8 cellular contexts compared by ENCODE assay signal in the genomic region with DNA sequence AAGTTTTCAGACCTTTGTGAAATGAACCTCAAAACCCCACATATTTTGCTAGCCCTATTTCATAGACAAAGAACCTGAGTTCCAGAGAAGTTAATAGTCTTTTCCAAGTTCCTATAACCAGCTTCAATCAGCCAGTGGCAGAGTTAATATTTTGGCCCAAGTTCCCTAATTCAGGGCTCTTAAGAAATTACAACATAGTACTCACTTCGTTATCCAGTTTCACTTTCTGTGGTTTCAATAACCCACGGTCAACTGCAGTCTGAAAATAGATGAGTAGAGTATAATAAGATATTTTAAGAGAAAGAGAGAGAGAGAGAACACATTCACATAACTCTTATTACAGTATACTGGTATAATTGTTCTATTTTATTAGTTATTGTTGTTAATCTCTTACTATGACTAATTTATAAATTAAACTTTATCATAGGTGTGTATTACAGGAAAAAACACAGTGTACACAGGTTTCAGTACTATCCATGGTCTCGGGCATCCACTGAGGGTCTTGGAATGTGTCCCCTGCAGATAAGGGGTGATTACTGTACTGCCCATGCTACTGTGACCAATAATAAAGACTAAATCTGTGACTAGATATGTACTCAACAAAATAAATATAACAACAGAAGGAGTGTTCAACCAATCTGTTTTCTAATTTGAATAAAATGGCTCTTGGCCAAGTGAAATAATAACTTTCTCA. TPM values are rescaled to one million over a fixed set of nuclear protein-coding genes. Genes with fewer than 3 reads are reported as not detected.
DNase-seq lines count a peak whose midpoint lies in the region; ATAC-seq and TF ChIP-seq lines count a peak whose summit lies in the region.

No MANE protein-coding gene starts in this region.

- H3K4me1 Mint-ChIP-seq in CD4-positive, CD25-positive, alpha-beta regulatory T cell = peaks cover 9 to 21% (median 13%) of the 10 kb centered on the region in 4 donors
- H3K4me1 Mint-ChIP-seq in natural killer cell = peaks cover 14 to 17% of the 10 kb centered on the region in 2 donors

- peak overlapping the region; percentile 9 to 90 (median 88) for H3K27ac Mint-ChIP-seq in CD4-positive, CD25-positive, alpha-beta regulatory T cell
- H3K27ac Mint-ChIP-seq in natural killer cell = peak overlapping the region in 1 of 2 donors; percentile 71

- no peaks in the 10 kb centered on the region for H3K9me3 ChIP-seq in CD4-positive, CD25-positive, alpha-beta regulatory T cell (ENCODE audit: control insufficient read depth in 2 of 2, low read length in 2 of 2)
- no peaks in the 10 kb centered on the region for H3K9me3 ChIP-seq in ascending aorta

- no peaks in the 10 kb centered on the region for H3K27me3 ChIP-seq in CD4-positive, CD25-positive, alpha-beta regulatory T cell (ENCODE audit: control insufficient read depth, insufficient read depth, low read length)
- no peaks in the 10 kb centered on the region for H3K27me3 ChIP-seq in ascending aorta

- peaks cover 5% of the 10 kb centered on the region for H3K27me3 Mint-ChIP-seq in CD4-positive, CD25-positive, alpha-beta regulatory T cell
- H3K27me3 Mint-ChIP-seq in natural killer cell (ENCODE audit: low read depth in 2 of 2) = no peaks in the 10 kb centered on the region

- peaks cover 7% of the 10 kb centered on the region for H3K36me3 Mint-ChIP-seq in CD4-positive, CD25-positive, alpha-beta regulatory T cell
- H3K36me3 Mint-ChIP-seq in natural killer cell = no peaks in the 10 kb centered on the region

- DNase-seq in CD4-positive, CD25-positive, alpha-beta regulatory T cell = peak in 1 of 3 donors; percentile 52
- DNase-seq in GM20000 (ENCODE audit: low spot score) (peak; percentile 39), ascending aorta (ENCODE audit: low spot score in 2 of 2) (no peak), natural killer cell (no peak), putamen (ENCODE audit: low spot score) (no peak), NCI-H2171 treated with DMSO at 0.1 percent for 48 hours (lab: John Stamatoyannopoulos, UW) (no peak), kidney glomerular epithelial cell (lab: John Stamatoyannopoulos, UW) (no peak)

- H3K36me3 ChIP-seq in CD4-positive, CD25-positive, alpha-beta regulatory T cell (ENCODE audit: control insufficient read depth, insufficient read depth, low read length) = no peaks in the 10 kb centered on the region
- H3K36me3 ChIP-seq in ascending aorta = no peaks in the 10 kb centered on the region

- peak overlapping the region; percentile 6 to 82 (median 76) for H3K4me3 Mint-ChIP-seq in CD4-positive, CD25-positive, alpha-beta regulatory T cell
- H3K4me3 Mint-ChIP-seq in natural killer cell = peak overlapping the region; percentile 67

- H3K27ac ChIP-seq in CD4-positive, CD25-positive, alpha-beta regulatory T cell (ENCODE audit: insufficient read depth, low read length, poor library complexity, severe bottlenecking) = no peak overlapping the region
- H3K27ac ChIP-seq in ascending aorta = peak overlapping the region in 1 of 2 donors; percentile 53

- ATAC-seq in CD4-positive, CD25-positive, alpha-beta regulatory T cell (ENCODE audit: low read depth in 2 of 2) = no peak
- ATAC-seq in HG03558 (IDR thresholded peaks at IDR 0.05; ENCODE audit: extremely low read depth, unreplicated experiment) = peak; percentile 63
- peak in 2 of 3 donors; percentile 61 to 67 for ATAC-seq in natural killer cell

- no peaks in the 10 kb centered on the region for H3K4me1 ChIP-seq in CD4-positive, CD25-positive, alpha-beta regulatory T cell (ENCODE audit: control insufficient read depth, insufficient read depth, low read length, poor library complexity, severe bottlenecking)
- H3K4me1 ChIP-seq in ascending aorta = no peaks in the 10 kb centered on the region

- intact Hi-C loops in ascending aorta (cut with DNase I) (no loop called here), natural killer cell (cut with micrococcal nuclease) (no loop called here)

- H3K4me3 ChIP-seq in CD4-positive, CD25-positive, alpha-beta regulatory T cell (ENCODE audit: low read depth, low read length) = peak overlapping the region; percentile 63
- H3K4me3 ChIP-seq in ascending aorta = peak overlapping the region; percentile 32 to 38

- no peaks in the 10 kb centered on the region for H3K9me3 Mint-ChIP-seq in CD4-positive, CD25-positive, alpha-beta regulatory T cell
- no peaks in the 10 kb centered on the region for H3K9me3 Mint-ChIP-seq in natural killer cell

- TF ChIP-seq CTCF in GM20000 (IDR thresholded peaks at IDR 0.05; ENCODE audit: extremely low read depth, missing control alignments) = no peak
- no peak for TF ChIP-seq CTCF in ascending aorta (IDR thresholded peaks at IDR 0.05)
- TF ChIP-seq CTCF in natural killer cell (IDR thresholded peaks at IDR 0.05) = no peak

RNA-seq across cellular contexts. Expression of a gene that starts 9.3 kb away (rescaled TPM):
- total RNA-seq in CD4-positive, CD25-positive, alpha-beta regulatory T cell = not detected
- under 1 TPM in 2 of 4 donors, not detected in 2; 0.37 to 0.64 TPM for polyA plus RNA-seq in CD4-positive, CD25-positive, alpha-beta regulatory T cell
- total RNA-seq in ascending aorta (12.3 TPM), natural killer cell (not detected)

RNA-seq across cellular contexts. Expression of a gene that starts 30.9 kb away (rescaled TPM):
- total RNA-seq in CD4-positive, CD25-positive, alpha-beta regulatory T cell = not detected
- under 1 TPM; 0.22 to 0.60 (median 0.53) TPM for polyA plus RNA-seq in CD4-positive, CD25-positive, alpha-beta regulatory T cell
- total RNA-seq in ascending aorta (not detected), natural killer cell (under 1 TPM in 1 of 3 donors, not detected in 2; 0.78 TPM)

Comparison
In these comparisons a context has a peak if more than half of its experiments do, and no peak if none do; other contexts are left out.
1. ATAC-seq: peak in HG03558 (single experiment) and natural killer cell (2 of 3); none in CD4-positive, CD25-positive, alpha-beta regulatory T cell (0 of 2).
2. RNA of a gene that starts 9.3 kb away (total RNA-seq): 12.3 TPM in ascending aorta (single experiment); not detected in CD4-positive, CD25-positive, alpha-beta regulatory T cell (single experiment) and not detected in natural killer cell; every median in the first group is over 10 times any median in the second.